16 cellular contexts compared by ENCODE assay signal in genomic region chr6:22320750-22321149, GRCh38. TPM values are rescaled to one million over a fixed set of nuclear protein-coding genes. Genes with fewer than 3 reads are reported as not detected.
A peak's percentile ranks its signal among the peaks of the same experiment; 100 is the strongest.
DNase-seq lines count a peak whose midpoint lies in the region; ATAC-seq and TF ChIP-seq lines count a peak whose summit lies in the region.
"Had no signal": no experiment of that assay in that cellular context is flagged by ENCODE, and none has a peak within 500 bp of the region (broad histone marks: within the 10 kb centered on the region; RNA-seq: fewer than 3 reads in every experiment).

No MANE protein-coding gene starts in this region.

- DNase-seq in COLO829 (ENCODE audit: low spot score) (peak; percentile 36), M059J (ENCODE audit: low read depth) (peak; percentile 98), choroid plexus epithelial cell (ENCODE audit: low read depth) (peak; percentile 79), heart left ventricle (no peak), NCI-H2081 treated with DMSO at 0.1 percent for 48 hours (lab: John Stamatoyannopoulos, UW) (no peak), D341Med (ENCODE audit: low spot score) (no peak)
- DNase-seq: activated T-cell treated with anti-CD3 and anti-CD28 coated beads for 4 hours; CD4-positive, CD25-positive, alpha-beta regulatory T cell; glutamatergic neuron; mucosa of descending colon; NCI-H1694; OCI-M1 had no signal

- 20 to 40% methylated on average over 1 of the region's 1 CpG for WGBS in mesodermal cell (ENCODE audit: insufficient coverage in 2 of 2), 2 experiments
- 63 to 87% (median 69%) methylated on average over 1 of the region's 1 CpG for WGBS in heart left ventricle, 4 donors

- H3K27me3 ChIP-seq in heart left ventricle: no peaks in the 10 kb centered on the region
- H3K27me3 ChIP-seq: cardiac muscle cell had no signal

- H3K4me1 ChIP-seq in mesodermal cell (ENCODE audit: control insufficient read depth, insufficient read depth, low read length, poor library complexity, severe bottlenecking) (peaks cover 30% of the 10 kb centered on the region), heart left ventricle (no peaks in the 10 kb centered on the region)

- H3K27ac ChIP-seq in mesodermal cell (ENCODE audit: low read depth, low read length, severe bottlenecking) (peak overlapping the region; percentile 88), heart left ventricle (no peak overlapping the region)
- H3K27ac ChIP-seq: cardiac muscle cell had no signal

- H3K36me3 ChIP-seq in mesodermal cell (ENCODE audit: control insufficient read depth, insufficient read depth, low read length): no peaks in the 10 kb centered on the region
- no peaks in the 10 kb centered on the region for H3K36me3 ChIP-seq in heart left ventricle
- H3K36me3 ChIP-seq: cardiac muscle cell had no signal

- no peak for ATAC-seq in heart left ventricle
- ATAC-seq in HG02798 (IDR thresholded peaks at IDR 0.05; ENCODE audit: poor library complexity, unreplicated experiment): no peak
- ATAC-seq: mucosa of descending colon had no signal

- TF ChIP-seq CTCF in choroid plexus epithelial cell (conservative IDR thresholded peaks at IDR 0.05; ENCODE audit: low read depth, low read length): no peak
- no peak for TF ChIP-seq CTCF in heart left ventricle (IDR thresholded peaks at IDR 0.05)

- no peak for TF ChIP-seq POLR2A in heart left ventricle (IDR thresholded peaks at IDR 0.05)

- intact Hi-C loops in heart left ventricle (cut with DNase I): no loop called here

- H3K4me3 ChIP-seq in choroid plexus epithelial cell (ENCODE audit: low read depth, low read length) (no peak overlapping the region), mesodermal cell (ENCODE audit: extremely low read depth, insufficient read depth, low read length, poor library complexity, severe bottlenecking) (no peak overlapping the region), heart left ventricle (no peak overlapping the region)
- H3K4me3 ChIP-seq: cardiac muscle cell, mucosa of descending colon, skin epidermis had no signal

- H3K9me3 ChIP-seq in mesodermal cell (ENCODE audit: control insufficient read depth, low read length) (peaks cover 16% of the 10 kb centered on the region), heart left ventricle (peaks cover 0 to 5% (median 0%) of the 10 kb centered on the region in 12 donors)

RNA-seq across cellular contexts. Expression of gene PRL, which starts 23.9 kb away (rescaled TPM):
- total RNA-seq in M059J (2014; rRNA removed; shearing (Covaris generic)): not detected in 2 replicates
- polyA plus RNA-seq in mesodermal cell (2013, experiment 1 of 2): not detected
- not detected for polyA plus RNA-seq in mesodermal cell (2013, experiment 2 of 2)
- not detected for total RNA-seq in heart left ventricle
- not detected for polyA plus RNA-seq in heart left ventricle
- total RNA-seq: cardiac muscle cell; CD4-positive, CD25-positive, alpha-beta regulatory T cell; mucosa of descending colon had no signal
- polyA plus RNA-seq: cardiac muscle cell had no signal

Comparison
In these comparisons a context has a peak if more than half of its experiments do, and no peak if none do; other contexts are left out.
1. DNase-seq: peak in COLO829 (single experiment), M059J (single experiment) and choroid plexus epithelial cell (single experiment); none in heart left ventricle (0 of 5), NCI-H2081 treated with DMSO at 0.1 percent for 48 hours (single experiment) and D341Med (single experiment).